In genomic region chr2:46781468-46782189, GRCh38 we compare ENCODE assay signal across 24 cellular contexts.
A peak's percentile ranks its signal among the peaks of the same experiment; 100 is the strongest.
DNase-seq lines count a peak whose midpoint lies in the region; ATAC-seq and TF ChIP-seq lines count a peak whose summit lies in the region.
"Had no signal": no experiment of that assay in that cellular context is flagged by ENCODE, and none has a peak within 500 bp of the region (broad histone marks: within the 10 kb centered on the region; RNA-seq: fewer than 3 reads in every experiment).

No MANE protein-coding gene starts in this region.

- peaks cover 2% of the 10 kb centered on the region for H3K79me2 ChIP-seq in parathyroid adenoma

- peaks cover 2% of the 10 kb centered on the region for H3K27me3 Mint-ChIP-seq in endodermal cell (ENCODE audit: insufficient read depth)
- no peaks in the 10 kb centered on the region for H3K27me3 Mint-ChIP-seq in activated T-cell treated with anti-CD3 and anti-CD28 coated beads, Interleukin-2, amount 50 U/mL, for 72 hours (ENCODE audit: low read depth)

- H3K4me2 ChIP-seq in parathyroid adenoma (ENCODE audit: low read length): no peak overlapping the region

- H3K36me3 ChIP-seq in endodermal cell (ENCODE audit: control insufficient read depth, insufficient read depth, low read length) (no peaks in the 10 kb centered on the region), parathyroid adenoma (ENCODE audit: control insufficient read depth, insufficient read depth, low read length) (no peaks in the 10 kb centered on the region), tibial artery (no peaks in the 10 kb centered on the region)
- H3K36me3 ChIP-seq: colonic mucosa, HAP-1, WERI-Rb-1 had no signal

- H3K9me3 ChIP-seq in endodermal cell (ENCODE audit: control insufficient read depth, low read length) (peaks cover 13% of the 10 kb centered on the region), right cardiac atrium (ENCODE audit: control insufficient read depth, low read length) (no peaks in the 10 kb centered on the region), parathyroid adenoma (ENCODE audit: control insufficient read depth, low read length) (no peaks in the 10 kb centered on the region), tibial artery (peaks cover 0 to 3% (median 0%) of the 10 kb centered on the region in 3 donors)
- H3K9me3 ChIP-seq: body of pancreas, colonic mucosa had no signal

- TF ChIP-seq CTCF in endodermal cell (conservative IDR thresholded peaks at IDR 0.05) (no peak), parathyroid adenoma (IDR thresholded peaks at IDR 0.05) (no peak), tibial artery (IDR thresholded peaks at IDR 0.05) (no peak)

- H3K27me3 ChIP-seq in endodermal cell (ENCODE audit: control insufficient read depth, insufficient read depth, low read length, poor library complexity, severe bottlenecking) (no peaks in the 10 kb centered on the region), right cardiac atrium (ENCODE audit: control insufficient read depth, insufficient read depth) (no peaks in the 10 kb centered on the region), parathyroid adenoma (ENCODE audit: control insufficient read depth, insufficient read depth, low read length) (no peaks in the 10 kb centered on the region), tibial artery (no peaks in the 10 kb centered on the region)
- H3K27me3 ChIP-seq: body of pancreas, colonic mucosa had no signal

- intact Hi-C loops in right cardiac atrium (cut with DNase I): no loop called here
- intact Hi-C loops in tibial artery (cut with DNase I; ENCODE audit: low total_unique reads): no loop called here

- no peak overlapping the region for H2AFZ ChIP-seq in parathyroid adenoma

- H3K27ac Mint-ChIP-seq in endodermal cell: no peak overlapping the region
- H3K27ac Mint-ChIP-seq in activated T-cell treated with anti-CD3 and anti-CD28 coated beads, Interleukin-2, amount 50 U/mL, for 72 hours: no peak overlapping the region
- H3K27ac Mint-ChIP-seq: activated naive CD8-positive, alpha-beta T cell treated with anti-CD3 and anti-CD28 coated beads, Interleukin-2, amount 10 ng/mL, durations not matched to agents 7 days and 5 days; activated T-helper 2 cell treated with anti-CD3 and anti-CD28 coated beads, Interferon-gamma antibody, Interleukin-2, Interleukin-4, amounts not matched to agents 10 μg/mL and 5 μg/mL and 100 μg/mL, durations not matched to agents 14 hours and 24 hours and 36 hours; CD8-positive, alpha-beta T cell; immature natural killer cell had no signal

- H3K27ac ChIP-seq in endodermal cell (ENCODE audit: low read depth, low read length) (no peak overlapping the region), right cardiac atrium (ENCODE audit: low read length) (no peak overlapping the region), parathyroid adenoma (peak overlapping the region; percentile 5), tibial artery (peak overlapping the region; percentile 48 to 50), caudate nucleus (ENCODE audit: low read depth, low read length) (no peak overlapping the region)
- H3K27ac ChIP-seq: colonic mucosa, WERI-Rb-1 had no signal

- DNase-seq in endodermal cell (peak; percentile 14), right cardiac atrium (peak in 1 of 3 donors; percentile 60), tibial artery (peak in 1 of 2 donors; percentile 56), caudate nucleus (lab: John Stamatoyannopoulos, UW) (no peak), activated gamma-delta T cell treated with Interleukin-2 at 50 U/mL for 16 hours (no peak), NOMO-1 treated with DMSO at 0.1 percent for 48 hours (lab: John Stamatoyannopoulos, UW; ENCODE audit: unreplicated experiment) (no peak)
- no peak for DNase-seq in activated T-cell treated with anti-CD3 and anti-CD28 coated beads, Interleukin-2, amount 50 U/mL, for 72 hours
- DNase-seq: activated CD4-positive, alpha-beta T cell treated with anti-CD3 and anti-CD28 coated beads, Interleukin-2, amount 50 U/mL, for 1 hour; activated CD8-positive, alpha-beta memory T cell treated with anti-CD3 and anti-CD28 coated beads, Interleukin-2, amount 50 U/mL, for 4 hours; activated naive CD8-positive, alpha-beta T cell treated with anti-CD3 and anti-CD28 coated beads, Interleukin-2, amount 10 ng/mL, durations not matched to agents 7 days and 5 days; body of pancreas; CD8-positive, alpha-beta T cell; colonic mucosa; DMS53; GF-D8; immature natural killer cell; NCI-H774; occipital lobe had no signal

- H3K9ac ChIP-seq in endodermal cell (ENCODE audit: extremely low read depth, low read length, poor library complexity, severe bottlenecking) (no peak overlapping the region), parathyroid adenoma (no peak overlapping the region)

- ATAC-seq in right cardiac atrium: peak; percentile 20 to 41
- no peak for ATAC-seq in activated T-cell treated with anti-CD3 and anti-CD28 coated beads, Interleukin-2, amount 50 U/mL, for 72 hours (replicated peaks in 1 of 2)
- ATAC-seq: body of pancreas; CD8-positive, alpha-beta T cell had no signal

- no peak overlapping the region for H3K4me3 ChIP-seq in endodermal cell (ENCODE audit: low read length)
- H3K4me3 ChIP-seq in right cardiac atrium (ENCODE audit: low read length): no peak overlapping the region
- no peak overlapping the region for H3K4me3 ChIP-seq in parathyroid adenoma (ENCODE audit: low read depth, low read length)
- H3K4me3 ChIP-seq in tibial artery: no peak overlapping the region
- H3K4me3 ChIP-seq: body of pancreas, colonic mucosa, HAP-1, K562, lung had no signal

- peaks cover 6% of the 10 kb centered on the region for H3K9me3 Mint-ChIP-seq in endodermal cell
- peaks cover 0 to 2% of the 10 kb centered on the region in 2 donors for H3K9me3 Mint-ChIP-seq in activated T-cell treated with anti-CD3 and anti-CD28 coated beads, Interleukin-2, amount 50 U/mL, for 72 hours
- H3K9me3 Mint-ChIP-seq: activated naive CD8-positive, alpha-beta T cell treated with anti-CD3 and anti-CD28 coated beads, Interleukin-2, amount 10 ng/mL, durations not matched to agents 7 days and 5 days; activated T-helper 2 cell treated with anti-CD3 and anti-CD28 coated beads, Interferon-gamma antibody, Interleukin-2, Interleukin-4, amounts not matched to agents 10 μg/mL and 5 μg/mL and 100 μg/mL, durations not matched to agents 14 hours and 24 hours and 36 hours had no signal

- WGBS in endodermal cell (ENCODE audit: insufficient coverage in 1 of 2, insufficient read length in 1 of 2), 2 experiments: 95 to 96% methylated on average over 6 to 8 of the region's 8 CpGs
- 62% methylated on average over 8 of the region's 8 CpGs for WGBS in right cardiac atrium

- no peaks in the 10 kb centered on the region for H3K36me3 Mint-ChIP-seq in endodermal cell (ENCODE audit: low read depth)
- peaks cover 3 to 5% of the 10 kb centered on the region in 2 donors for H3K36me3 Mint-ChIP-seq in activated T-cell treated with anti-CD3 and anti-CD28 coated beads, Interleukin-2, amount 50 U/mL, for 72 hours (ENCODE audit: insufficient read depth in 2 of 2)
- H3K36me3 Mint-ChIP-seq: activated naive CD8-positive, alpha-beta T cell treated with anti-CD3 and anti-CD28 coated beads, Interleukin-2, amount 10 ng/mL, durations not matched to agents 7 days and 5 days; CD8-positive, alpha-beta T cell; immature natural killer cell had no signal

- no peak overlapping the region for H3K4me3 Mint-ChIP-seq in endodermal cell
- H3K4me3 Mint-ChIP-seq in activated T-cell treated with anti-CD3 and anti-CD28 coated beads, Interleukin-2, amount 50 U/mL, for 72 hours: no peak overlapping the region
- H3K4me3 Mint-ChIP-seq: activated naive CD8-positive, alpha-beta T cell treated with anti-CD3 and anti-CD28 coated beads, Interleukin-2, amount 10 ng/mL, durations not matched to agents 7 days and 5 days; CD8-positive, alpha-beta T cell; immature natural killer cell had no signal

- H3K4me1 Mint-ChIP-seq in endodermal cell: peaks cover 2% of the 10 kb centered on the region
- H3K4me1 Mint-ChIP-seq in activated T-cell treated with anti-CD3 and anti-CD28 coated beads, Interleukin-2, amount 50 U/mL, for 72 hours (ENCODE audit: low read depth): no peaks in the 10 kb centered on the region
- H3K4me1 Mint-ChIP-seq: immature natural killer cell had no signal

- H3K4me1 ChIP-seq in endodermal cell (ENCODE audit: control insufficient read depth, insufficient read depth, low read length) (no peaks in the 10 kb centered on the region), right cardiac atrium (ENCODE audit: control insufficient read depth, insufficient read depth, low read length) (peaks cover 25% of the 10 kb centered on the region), parathyroid adenoma (peaks cover 11% of the 10 kb centered on the region), tibial artery (peaks cover 0 to 27% (median 23%) of the 10 kb centered on the region in 4 donors)
- H3K4me1 ChIP-seq: body of pancreas, colonic mucosa, HAP-1 had no signal

Comparison
In these comparisons a context has a peak if more than half of its experiments do, and no peak if none do; other contexts are left out.
1. H3K27ac ChIP-seq: peak in parathyroid adenoma (single experiment) and tibial artery (2 of 2); none in endodermal cell (single experiment), right cardiac atrium (single experiment) and caudate nucleus (single experiment).
2. ATAC-seq: peak in right cardiac atrium (2 of 2); none in activated T-cell treated with anti-CD3 and anti-CD28 coated beads, Interleukin-2, amount 50 U/mL, for 72 hours (0 of 2).